Comparison of ENCODE assay signal across 6 cellular contexts in the genomic region with DNA sequence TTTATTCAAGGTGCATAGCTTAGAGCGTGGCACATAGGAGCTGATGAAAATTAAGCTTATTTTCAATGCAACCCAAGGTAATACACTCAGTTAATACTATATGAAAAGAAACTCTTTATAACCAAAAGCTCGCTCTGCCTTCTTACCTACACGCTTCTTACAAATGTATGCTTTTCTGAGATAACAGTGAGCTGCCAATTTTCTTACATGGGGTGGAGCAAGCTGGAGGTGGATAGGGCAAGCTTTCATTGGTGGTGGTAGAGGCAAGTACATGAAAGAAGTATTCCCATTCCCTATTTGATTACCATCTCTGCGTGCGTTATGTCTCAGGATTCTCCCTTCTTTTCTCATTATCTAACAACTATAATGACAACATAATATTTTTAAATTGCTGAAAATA.
"Had no signal": no experiment of that assay in that cellular context is flagged by ENCODE, and none has a peak within 500 bp of the region (broad histone marks: within the 10 kb centered on the region; RNA-seq: fewer than 3 reads in every experiment).

No MANE protein-coding gene starts in this region.

- DNase-seq: GM23248, GOT3, H7, IMR-90, KBM-7 had no signal

- ATAC-seq: HCT116 had no signal
